In genomic region chr1:67241200-67241746, GRCh38 we compare ENCODE assay signal across 17 cellular contexts.
"Had no signal": no experiment of that assay in that cellular context is flagged by ENCODE, and none has a peak within 500 bp of the region (broad histone marks: within the 10 kb centered on the region; RNA-seq: fewer than 3 reads in every experiment).

No MANE protein-coding gene starts in this region.

- H3K36me3 Mint-ChIP-seq: naive B cell; stimulated activated memory B cell treated with anti-CD40 and anti-IgM and Interleukin-4, amounts not matched to agents 10 μg/mL and 1 μg/mL and 100 μg/mL, for 72 hours had no signal

- DNase-seq: effector memory CD4-positive, alpha-beta T cell; heart left ventricle; hippocampal formation; left colon; left ventricle myocardium superior; mesenchymal stem cell; naive B cell; psoas muscle; retina; right lobe of liver; stimulated activated CD4-positive, alpha-beta T cell treated with anti-CD3 and anti-CD28 coated beads, Interleukin-4, amount 100 ng/mL, for 1 hour; stimulated activated CD8-positive, alpha-beta memory T cell treated with anti-CD3 and anti-CD28 coated beads, Interleukin-4, amount 100 ng/mL, for 48 hours; trophoblast cell had no signal

- H3K27ac Mint-ChIP-seq: naive B cell; stimulated activated memory B cell treated with anti-CD40 and anti-IgM and Interleukin-4, amounts not matched to agents 10 μg/mL and 1 μg/mL and 100 μg/mL, for 72 hours had no signal

- H3K4me3 Mint-ChIP-seq: naive B cell; stimulated activated memory B cell treated with anti-CD40 and anti-IgM and Interleukin-4, amounts not matched to agents 10 μg/mL and 1 μg/mL and 100 μg/mL, for 72 hours had no signal

- FAIRE-seq: endometrium, frontal cortex had no signal

- H3K4me1 Mint-ChIP-seq: naive B cell; stimulated activated memory B cell treated with anti-CD40 and anti-IgM and Interleukin-4, amounts not matched to agents 10 μg/mL and 1 μg/mL and 100 μg/mL, for 72 hours had no signal

- ATAC-seq: esophagus mucosa; heart left ventricle; left colon; left ventricle myocardium superior; psoas muscle; right lobe of liver; stimulated activated memory B cell treated with anti-CD40 and anti-IgM and Interleukin-4, amounts not matched to agents 10 μg/mL and 1 μg/mL and 100 μg/mL, for 72 hours had no signal
